ENCODE assay signal across 8 cellular contexts in genomic region chr19:13974073-13974472, GRCh38. TPM values are rescaled to one million over a fixed set of nuclear protein-coding genes. Genes with fewer than 3 reads are reported as not detected.
DNase-seq lines count a peak whose midpoint lies in the region; ATAC-seq and TF ChIP-seq lines count a peak whose summit lies in the region.

No MANE protein-coding gene starts in this region.

- H4K5ac ChIP-seq in IMR-90 (ENCODE audit: low read depth, low read length) = no peak overlapping the region

- peaks cover 14% of the 10 kb centered on the region for H3K36me3 ChIP-seq in A673 (ENCODE audit: insufficient read depth, low read length, poor library complexity, severe bottlenecking)
- H3K36me3 ChIP-seq in IMR-90 (ENCODE audit: control insufficient read depth, insufficient read depth, low read length) = peaks cover 19% of the 10 kb centered on the region; the same call in 1 of the 2 replicates
- H3K36me3 ChIP-seq in iPS-18a (ENCODE audit: control insufficient read depth, low read depth, low read length) = peaks cover 12% of the 10 kb centered on the region

- in situ Hi-C loops in IMR-90 (cut with MboI; ENCODE audit: low sequenced_read_pairs) = no loop called here

- H2AFZ ChIP-seq in IMR-90 (replicated peaks; ENCODE audit: low read length, poor library complexity) = no peak overlapping the region

- H4K8ac ChIP-seq in IMR-90 (ENCODE audit: low read depth in 2 of 2, low read length in 2 of 2) = no peak overlapping the region

- H3K9me1 ChIP-seq in IMR-90 (ENCODE audit: insufficient read depth, low read length) = no peaks in the 10 kb centered on the region

- intact Hi-C loops in A673 (cut with micrococcal nuclease; ENCODE audit: unreplicated experiment) (no loop called here), IMR-90 (cut with micrococcal nuclease) (no loop called here), natural killer cell (cut with micrococcal nuclease) (no loop called here)

- no peak overlapping the region for H3K18ac ChIP-seq in IMR-90 (ENCODE audit: low read depth, low read length)

- no peak for TF ChIP-seq RAD21 in IMR-90 (IDR thresholded peaks at IDR 0.05; ENCODE audit: low read length)

- no peaks in the 10 kb centered on the region for H3K79me1 ChIP-seq in IMR-90 (ENCODE audit: low read depth in 1 of 2, low read length in 2 of 2)

- H2AK5ac ChIP-seq in IMR-90 (ENCODE audit: low read depth, low read length) = no peak overlapping the region

- no peak overlapping the region for H3K23ac ChIP-seq in IMR-90 (ENCODE audit: low read depth, low read length)

- TF ChIP-seq CTCF in A673 (conservative IDR thresholded peaks at IDR 0.05; ENCODE audit: low read depth, low read length) = no peak
- no peak for TF ChIP-seq CTCF in IMR-90 (conservative IDR thresholded peaks at IDR 0.05; ENCODE audit: low read depth, low read length)
- no peak for TF ChIP-seq CTCF in natural killer cell (IDR thresholded peaks at IDR 0.05)

- H3K27ac ChIP-seq in A673 (ENCODE audit: low read depth, low read length, poor library complexity, severe bottlenecking) = no peak overlapping the region
- no peak overlapping the region for H3K27ac ChIP-seq in IMR-90 (ENCODE audit: insufficient read depth, low read length)
- H3K27ac ChIP-seq in iPS-18a (ENCODE audit: low read length) = no peak overlapping the region

- H3K27me3 ChIP-seq in A673 (replicated peaks; ENCODE audit: insufficient read depth, low read depth, low read length, poor library complexity) (no peaks in the 10 kb centered on the region), IMR-90 (ENCODE audit: control insufficient read depth, insufficient read depth, low read length) (no peaks in the 10 kb centered on the region), iPS-18a (ENCODE audit: control insufficient read depth, insufficient read depth, low read length) (no peaks in the 10 kb centered on the region)

- no peak overlapping the region for H2AK9ac ChIP-seq in IMR-90 (replicated peaks; ENCODE audit: low read depth, low read length, poor library complexity)

- H3K27ac Mint-ChIP-seq in activated CD4-positive, alpha-beta memory T cell treated with anti-CD3 and anti-CD28 coated beads, Interleukin-2, amount 10 ng/mL, durations not matched to agents 7 days and 5 days = no peak overlapping the region
- no peak overlapping the region for H3K27ac Mint-ChIP-seq in natural killer cell

- H3K4me1 ChIP-seq in A673 (ENCODE audit: insufficient read depth, low read length, poor library complexity, severe bottlenecking) (peaks cover 10% of the 10 kb centered on the region), IMR-90 (ENCODE audit: control insufficient read depth, insufficient read depth, low read length) (no peaks in the 10 kb centered on the region), iPS-18a (ENCODE audit: control insufficient read depth, low read depth, low read length) (peaks cover 3% of the 10 kb centered on the region)

- BruUV-seq in A673 (replicated peaks; lab: Mats Ljungman, UMichigan) = TSS peak; percentile 36
- BruUV-seq in IMR-90 (replicated peaks; lab: Mats Ljungman, UMichigan) = no TSS peak

- H3K4me3 ChIP-seq in A673 (ENCODE audit: low read depth, low read length, poor library complexity, severe bottlenecking) (no peak overlapping the region), IMR-90 (ENCODE audit: insufficient read depth, low read depth, low read length) (no peak overlapping the region), iPS-18a (ENCODE audit: low read length) (no peak overlapping the region)

- H3K4me1 Mint-ChIP-seq in activated CD4-positive, alpha-beta memory T cell treated with anti-CD3 and anti-CD28 coated beads, Interleukin-2, amount 10 ng/mL, durations not matched to agents 7 days and 5 days = peaks cover 6% of the 10 kb centered on the region
- H3K4me1 Mint-ChIP-seq in natural killer cell = peaks cover 0 to 17% of the 10 kb centered on the region in 2 donors

- H3K4ac ChIP-seq in IMR-90 (ENCODE audit: low read depth, low read length) = no peak overlapping the region

- H2BK120ac ChIP-seq in IMR-90 (ENCODE audit: low read depth, low read length) = no peak overlapping the region

- POLR2A ChIA-PET in A673 (lab: Charles Lee; ENCODE audit: low non-redundant PET) = no interaction called here
- POLR2A ChIA-PET in IMR-90 (lab: Charles Lee; ENCODE audit: unreplicated experiment) = no interaction called here
- POLR2A ChIA-PET in activated CD4-positive, alpha-beta memory T cell treated with anti-CD3 and anti-CD28 coated beads, Interleukin-2, amount 10 ng/mL, durations not matched to agents 7 days and 5 days (lab: Charles Lee) = interaction anchor here (1.3 kb wide), 1 partner anchor 22 kb away, joined by 3 read pairs; the partner anchor contains the start of gene DCAF15

- no peak overlapping the region for H4K91ac ChIP-seq in IMR-90 (ENCODE audit: insufficient read depth, low read depth, low read length)

- DNase-seq in A673 (ENCODE audit: low spot score) = peak; percentile 42
- DNase-seq in IMR-90 = no peak
- DNase-seq in activated CD4-positive, alpha-beta memory T cell treated with anti-CD3 and anti-CD28 coated beads, Interleukin-2, amount 10 ng/mL, durations not matched to agents 7 days and 5 days = peak; percentile 28
- DNase-seq in activated gamma-delta T cell (lab: John Stamatoyannopoulos, UW) = no peak
- no peak for DNase-seq in NCI-H1694 (lab: John Stamatoyannopoulos, UW)
- no peak for DNase-seq in natural killer cell

- H3K4me2 ChIP-seq in IMR-90 (ENCODE audit: low read depth, low read length) = no peak overlapping the region

- no peaks in the 10 kb centered on the region for H3K27me3 Mint-ChIP-seq in activated CD4-positive, alpha-beta memory T cell treated with anti-CD3 and anti-CD28 coated beads, Interleukin-2, amount 10 ng/mL, durations not matched to agents 7 days and 5 days
- no peaks in the 10 kb centered on the region for H3K27me3 Mint-ChIP-seq in natural killer cell (ENCODE audit: low read depth in 2 of 2)

- no peaks in the 10 kb centered on the region for H3K9me3 ChIP-seq in A673 (ENCODE audit: low read depth, low read length, poor library complexity, severe bottlenecking)
- H3K9me3 ChIP-seq in IMR-90 (ENCODE audit: control insufficient read depth, insufficient read depth, low read length) = no peaks in the 10 kb centered on the region
- no peaks in the 10 kb centered on the region for H3K9me3 ChIP-seq in iPS-18a (ENCODE audit: control insufficient read depth, low read depth, low read length)

- CTCF ChIA-PET in A673 (lab: Charles Lee) = no interaction called here
- CTCF ChIA-PET in IMR-90 (lab: Yijun Ruan, JAX) = interaction anchor here (1.0 kb wide), 1 partner anchor 10 kb away, joined by 4 read pairs; no protein-coding TSS in a partner anchor
- CTCF ChIA-PET in activated CD4-positive, alpha-beta memory T cell treated with anti-CD3 and anti-CD28 coated beads, Interleukin-2, amount 10 ng/mL, durations not matched to agents 7 days and 5 days (lab: Charles Lee) = no interaction called here

- H4K20me1 ChIP-seq in IMR-90 (ENCODE audit: insufficient read depth, low read length) = no peaks in the 10 kb centered on the region

- H3K14ac ChIP-seq in IMR-90 (replicated peaks; ENCODE audit: low read depth, low read length) = no peak overlapping the region

- H3K36me3 Mint-ChIP-seq in activated CD4-positive, alpha-beta memory T cell treated with anti-CD3 and anti-CD28 coated beads, Interleukin-2, amount 10 ng/mL, durations not matched to agents 7 days and 5 days (ENCODE audit: low read depth) = peaks cover 8% of the 10 kb centered on the region
- H3K36me3 Mint-ChIP-seq in natural killer cell = no peaks in the 10 kb centered on the region

- H3K9me3 Mint-ChIP-seq in activated CD4-positive, alpha-beta memory T cell treated with anti-CD3 and anti-CD28 coated beads, Interleukin-2, amount 10 ng/mL, durations not matched to agents 7 days and 5 days = no peaks in the 10 kb centered on the region
- H3K9me3 Mint-ChIP-seq in natural killer cell = no peaks in the 10 kb centered on the region

- H2BK5ac ChIP-seq in IMR-90 (ENCODE audit: low read depth, low read length, poor library complexity, severe bottlenecking) = no peak overlapping the region

- H3K56ac ChIP-seq in IMR-90 (ENCODE audit: extremely low read depth, insufficient read depth, low read length) = no peak overlapping the region

- WGBS in IMR-90 (ENCODE audit: extremely low coverage in 2 of 2, insufficient read length in 1 of 2), 2 experiments = 47% methylated on average over 3 of the region's 12 CpGs; no CpG with 5 or more reads in 1 of the 2 experiments

- no peak overlapping the region for H3K9ac ChIP-seq in IMR-90 (ENCODE audit: low read depth, low read length)
- H3K9ac ChIP-seq in iPS-18a (ENCODE audit: low read length) = peak overlapping the region; percentile 21

- ATAC-seq in IMR-90 (ENCODE audit: low read depth) (peak; percentile 51), GM21526 (IDR thresholded peaks at IDR 0.05; ENCODE audit: low FRiP score, unreplicated experiment) (no peak), natural killer cell (no peak)

- H2BK15ac ChIP-seq in IMR-90 (ENCODE audit: low read depth, low read length) = no peak overlapping the region

- no peak for TF ChIP-seq POLR2A in IMR-90 (IDR thresholded peaks at IDR 0.05; ENCODE audit: low read depth, low read length)

- dilution Hi-C loops in IMR-90 (cut with HindIII; ENCODE audit: low sequenced_read_pairs, unreplicated experiment) = no loop called here

- no peak overlapping the region for H3K4me3 Mint-ChIP-seq in activated CD4-positive, alpha-beta memory T cell treated with anti-CD3 and anti-CD28 coated beads, Interleukin-2, amount 10 ng/mL, durations not matched to agents 7 days and 5 days
- H3K4me3 Mint-ChIP-seq in natural killer cell = no peak overlapping the region

- H2BK20ac ChIP-seq in IMR-90 (ENCODE audit: low read depth, low read length) = no peak overlapping the region

RNA-seq across cellular contexts. Expression of gene DCAF15, which starts 21.8 kb away (rescaled TPM):
- total RNA-seq in A673 (2021) (62.4 and 65.4 TPM in 2 replicates), IMR-90 (2012; rRNA removed) (6.8 and 7.5 TPM in 2 replicates), natural killer cell (100 to 1,000 TPM; 121 to 149 (median 124) TPM)
- polyA plus RNA-seq in IMR-90 (2012; rRNA removed) = 31.0 and 31.9 TPM in 2 replicates
- polyA plus RNA-seq in IMR-90 (2012; cell fraction: cytosol; rRNA removed) = 12.6 and 27.6 TPM in 2 replicates
- 116 and 298 TPM in 2 replicates for polyA plus RNA-seq in IMR-90 (2012; cell fraction: nucleus; rRNA removed; ENCODE audit: low replicate concordance)
- total RNA-seq in activated CD4-positive, alpha-beta memory T cell treated with anti-CD3 and anti-CD28 coated beads, Interleukin-2, amount 10 ng/mL, durations not matched to agents 7 days and 5 days = 10 to 100 TPM; 76.2 to 78.4 TPM

RNA-seq across cellular contexts. Expression of gene RFX1, which starts 32.0 kb away (rescaled TPM):
- total RNA-seq in A673 (2021) (19.5 and 23.1 TPM in 2 replicates), IMR-90 (2012; rRNA removed) (0.36 and 0.83 TPM in 2 replicates), natural killer cell (10 to 100 TPM; 26.0 to 31.8 (median 30.5) TPM)
- 3.1 TPM in 2 replicates for polyA plus RNA-seq in IMR-90 (2012; rRNA removed)
- 1.9 and 3.0 TPM in 2 replicates for polyA plus RNA-seq in IMR-90 (2012; cell fraction: cytosol; rRNA removed)
- 6.2 and 20.2 TPM in 2 replicates for polyA plus RNA-seq in IMR-90 (2012; cell fraction: nucleus; rRNA removed; ENCODE audit: low replicate concordance)
- total RNA-seq in activated CD4-positive, alpha-beta memory T cell treated with anti-CD3 and anti-CD28 coated beads, Interleukin-2, amount 10 ng/mL, durations not matched to agents 7 days and 5 days = 10 to 100 TPM; 16.8 to 18.6 TPM

RNA-seq across cellular contexts. Expression of gene PODNL1, which starts 35.9 kb away (rescaled TPM):
- total RNA-seq in A673 (2021) = not detected in 2 replicates
- under 0.01 TPM in 2 replicates for total RNA-seq in IMR-90 (2012; rRNA removed)
- polyA plus RNA-seq in IMR-90 (2012; rRNA removed) = 2.3 and 2.4 TPM in 2 replicates
- polyA plus RNA-seq in IMR-90 (2012; cell fraction: cytosol; rRNA removed) = 4.0 and 5.7 TPM in 2 replicates
- polyA plus RNA-seq in IMR-90 (2012; cell fraction: nucleus; rRNA removed; ENCODE audit: low replicate concordance) = 2.6 and 6.9 TPM in 2 replicates
- total RNA-seq in activated CD4-positive, alpha-beta memory T cell treated with anti-CD3 and anti-CD28 coated beads, Interleukin-2, amount 10 ng/mL, durations not matched to agents 7 days and 5 days = under 1 TPM; 0.35 to 0.48 TPM
- total RNA-seq in natural killer cell = under 1 TPM in 1 of 3 donors, not detected in 2; 0.61 TPM

RNA-seq across cellular contexts. Expression of gene RLN3, which starts 53.9 kb away (rescaled TPM):
- not detected in 2 replicates for total RNA-seq in A673 (2021)
- not detected in 2 replicates for total RNA-seq in IMR-90 (2012; rRNA removed)
- polyA plus RNA-seq in IMR-90 (2012; rRNA removed) = not detected in 2 replicates
- not detected in 2 replicates for polyA plus RNA-seq in IMR-90 (2012; cell fraction: cytosol; rRNA removed)
- polyA plus RNA-seq in IMR-90 (2012; cell fraction: nucleus; rRNA removed; ENCODE audit: low replicate concordance) = not detected in 2 replicates
- not detected for total RNA-seq in activated CD4-positive, alpha-beta memory T cell treated with anti-CD3 and anti-CD28 coated beads, Interleukin-2, amount 10 ng/mL, durations not matched to agents 7 days and 5 days
- total RNA-seq in natural killer cell = not detected

RNA-seq across cellular contexts. Expression of gene IL27RA, which starts 57.5 kb away (rescaled TPM):
- 5.4 and 6.0 TPM in 2 replicates for total RNA-seq in A673 (2021)
- 2.8 and 2.9 TPM in 2 replicates for total RNA-seq in IMR-90 (2012; rRNA removed)
- polyA plus RNA-seq in IMR-90 (2012; rRNA removed) = 4.7 and 5.1 TPM in 2 replicates
- polyA plus RNA-seq in IMR-90 (2012; cell fraction: cytosol; rRNA removed) = 4.8 and 5.1 TPM in 2 replicates
- polyA plus RNA-seq in IMR-90 (2012; cell fraction: nucleus; rRNA removed; ENCODE audit: low replicate concordance) = 2.6 and 3.3 TPM in 2 replicates
- 10 to 100 TPM; 55.5 to 58.1 TPM for total RNA-seq in activated CD4-positive, alpha-beta memory T cell treated with anti-CD3 and anti-CD28 coated beads, Interleukin-2, amount 10 ng/mL, durations not matched to agents 7 days and 5 days
- total RNA-seq in natural killer cell = 10 to 100 TPM; 38.4 to 61.1 (median 58.0) TPM

Comparison
In these comparisons a context has a peak if more than half of its experiments do, and no peak if none do; other contexts are left out.
1. DNase-seq: peak in A673 (single experiment) and activated CD4-positive, alpha-beta memory T cell treated with anti-CD3 and anti-CD28 coated beads, Interleukin-2, amount 10 ng/mL, durations not matched to agents 7 days and 5 days (single experiment); none in IMR-90 (single experiment), activated gamma-delta T cell (single experiment), NCI-H1694 (single experiment) and natural killer cell (single experiment).